In the genomic region with DNA sequence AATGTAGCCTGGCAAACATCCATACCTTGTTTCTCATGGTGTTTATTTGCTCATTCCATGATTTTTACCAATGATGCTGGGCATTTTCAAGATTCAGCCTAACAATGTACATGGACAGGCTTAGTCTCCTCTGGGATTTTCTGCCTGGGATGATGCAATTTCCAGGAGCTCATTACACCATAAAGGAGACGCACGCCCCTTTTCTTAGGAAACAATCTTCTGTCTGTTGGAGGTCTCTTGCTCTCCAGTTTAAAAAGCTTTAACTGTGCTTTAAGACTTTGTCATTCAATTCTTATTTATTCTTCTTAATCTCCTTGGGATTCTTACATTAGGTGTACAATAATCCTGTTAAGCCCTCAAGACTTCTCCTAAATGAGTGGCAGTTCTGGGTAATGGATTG, we compare ENCODE assay signal across 16 cellular contexts.
DNase-seq lines count a peak whose midpoint lies in the region; ATAC-seq, FAIRE-seq and TF ChIP-seq lines count a peak whose summit lies in the region.
"Had no signal": no experiment of that assay in that cellular context is flagged by ENCODE, and none has a peak within 500 bp of the region (broad histone marks: within the 10 kb centered on the region; RNA-seq: fewer than 3 reads in every experiment).

No MANE protein-coding gene starts in this region.

- no peak for TF ChIP-seq EP300 in A549 (IDR thresholded peaks at IDR 0.05)

- CTCF ChIA-PET in A549 (lab: Yijun Ruan, JAX) (interaction anchor here (0.6 kb wide), 1 partner anchor 18 kb away, joined by 3 read pairs; no protein-coding TSS in a partner anchor), WTC11 (lab: Charles Lee) (no interaction called here)

- peak overlapping the region; percentile 37 to 49 for H3K27ac ChIP-seq in A549

- H3K4me3 ChIP-seq in A549, result no peak overlapping the region

- DNase-seq in A549 (ENCODE audit: low read depth in 1 of 2, low spot score in 1 of 2) (peak in 1 of 2 experiments; percentile 13), H4 (ENCODE audit: low spot score) (peak; percentile 41), WTC11 (ENCODE audit: low spot score) (no peak), glutamatergic neuron (no peak), immature natural killer cell (no peak), HPDE6-E6E7 (ENCODE audit: extremely low spot score) (no peak), GF-D8 (lab: John Stamatoyannopoulos, UW) (no peak)
- DNase-seq in activated naive CD4-positive, alpha-beta T cell treated with Interleukin-2 at 50 U/mL for 16 hours, result no peak
- DNase-seq: activated CD8-positive, alpha-beta memory T cell treated with anti-CD3 and anti-CD28 coated beads, Interleukin-2, amount 10 ng/mL, durations not matched to agents 7 days and 5 days; AML-193; effector CD4-positive, alpha-beta T cell; MV-4-11; stimulated activated CD4-positive, alpha-beta T cell treated with anti-CD3 and anti-CD28 coated beads, Interleukin-2, amount 100 ng/mL, for 48 hours; stimulated activated naive CD4-positive, alpha-beta T cell had no signal

- TF ChIP-seq POLR2A in A549 (IDR thresholded peaks at IDR 0.05; ENCODE audit: low read length), result no peak

- 0 out of 3 replicates have a peak overlapping the region, but pooled peaks have one; percentile 8 for H3K4me2 ChIP-seq in A549

- ATAC-seq in A549, result no peak
- peak; percentile 61 for ATAC-seq in WTC11
- ATAC-seq: activated CD8-positive, alpha-beta memory T cell treated with anti-CD3 and anti-CD28 coated beads, Interleukin-2, amount 10 ng/mL, durations not matched to agents 7 days and 5 days had no signal

- H3K4me1 ChIP-seq in A549, result peaks cover 8% of the 10 kb centered on the region; the same call in 2 of the 3 replicates

- peaks cover 42% of the 10 kb centered on the region for H3K4me1 Mint-ChIP-seq in WTC11
- H3K4me1 Mint-ChIP-seq in glutamatergic neuron (ENCODE audit: low read depth, unreplicated experiment), result peaks cover 32% of the 10 kb centered on the region
- H3K4me1 Mint-ChIP-seq in immature natural killer cell, result peaks cover 5 to 11% of the 10 kb centered on the region in 2 donors

- H3K9me3 Mint-ChIP-seq in WTC11, result peaks cover 16% of the 10 kb centered on the region
- peaks cover 5% of the 10 kb centered on the region for H3K9me3 Mint-ChIP-seq in glutamatergic neuron (ENCODE audit: unreplicated experiment)
- no peaks in the 10 kb centered on the region for H3K9me3 Mint-ChIP-seq in immature natural killer cell

- TF ChIP-seq CTCF in A549 (IDR thresholded peaks at IDR 0.05) (no peak), WTC11 (IDR thresholded peaks at IDR 0.05) (no peak), glutamatergic neuron (IDR thresholded peaks at IDR 0.05; ENCODE audit: partially characterized antibody, unreplicated experiment) (no peak)

- FAIRE-seq in A549 (lab: Jason Lieb, UNC), result no peak
- FAIRE-seq: G401.6 had no signal

- H3K27ac Mint-ChIP-seq in WTC11 (peak overlapping the region; percentile 20; the same call in 1 of the 2 replicates), glutamatergic neuron (ENCODE audit: unreplicated experiment) (peak overlapping the region; percentile 87), immature natural killer cell (no peak overlapping the region)
- H3K27ac Mint-ChIP-seq: activated CD8-positive, alpha-beta memory T cell treated with anti-CD3 and anti-CD28 coated beads, Interleukin-2, amount 10 ng/mL, durations not matched to agents 7 days and 5 days; activated naive CD8-positive, alpha-beta T cell had no signal

- no peak for TF ChIP-seq RAD21 in A549 (conservative IDR thresholded peaks at IDR 0.05 in 1 of 2, IDR thresholded peaks at IDR 0.05 in 1 of 2)

- H3K27me3 Mint-ChIP-seq in WTC11 (ENCODE audit: low read depth) (peaks cover 6% of the 10 kb centered on the region; the same call in 1 of the 2 replicates), glutamatergic neuron (ENCODE audit: unreplicated experiment) (no peaks in the 10 kb centered on the region), immature natural killer cell (ENCODE audit: low read depth in 3 of 3) (peaks cover 0 to 3% (median 2%) of the 10 kb centered on the region in 3 donors)
- H3K27me3 Mint-ChIP-seq: activated CD8-positive, alpha-beta memory T cell treated with anti-CD3 and anti-CD28 coated beads, Interleukin-2, amount 10 ng/mL, durations not matched to agents 7 days and 5 days had no signal

- H3K4me3 Mint-ChIP-seq in WTC11 (no peak overlapping the region), glutamatergic neuron (ENCODE audit: unreplicated experiment) (peak overlapping the region; percentile 9), immature natural killer cell (no peak overlapping the region)
- H3K4me3 Mint-ChIP-seq: activated CD8-positive, alpha-beta memory T cell treated with anti-CD3 and anti-CD28 coated beads, Interleukin-2, amount 10 ng/mL, durations not matched to agents 7 days and 5 days; activated naive CD8-positive, alpha-beta T cell had no signal

- POLR2A ChIA-PET in A549 (lab: Yijun Ruan, JAX), result no interaction called here
- POLR2A ChIA-PET in WTC11 (lab: Charles Lee), result no interaction called here

- H3K36me3 Mint-ChIP-seq in WTC11 (peaks cover 17% of the 10 kb centered on the region), glutamatergic neuron (ENCODE audit: unreplicated experiment) (no peaks in the 10 kb centered on the region), immature natural killer cell (no peaks in the 10 kb centered on the region)
- H3K36me3 Mint-ChIP-seq: activated CD8-positive, alpha-beta memory T cell treated with anti-CD3 and anti-CD28 coated beads, Interleukin-2, amount 10 ng/mL, durations not matched to agents 7 days and 5 days; activated naive CD8-positive, alpha-beta T cell had no signal

- 86% methylated on average over 2 of the region's 2 CpGs for WGBS in A549 (ENCODE audit: missing lambda C conversion rate)

- H3K9me3 ChIP-seq in A549, result no peaks in the 10 kb centered on the region

TF ChIP-seq in A549, 52 proteins besides CTCF, POLR2A, EP300 and RAD21:
- TF ChIP-seq CEBPB (IDR thresholded peaks at IDR 0.05) (peak; percentile 49 to 56; a peak in 3 of 4 replicates), CBX8 (IDR thresholded peaks at IDR 0.05) (no peak)
TF ChIP-seq in A549: peak in this region for 1.

TF ChIP-seq in WTC11, 78 proteins besides CTCF, POLR2A, EP300 and RAD21:
- TF ChIP-seq, protein P1, sequence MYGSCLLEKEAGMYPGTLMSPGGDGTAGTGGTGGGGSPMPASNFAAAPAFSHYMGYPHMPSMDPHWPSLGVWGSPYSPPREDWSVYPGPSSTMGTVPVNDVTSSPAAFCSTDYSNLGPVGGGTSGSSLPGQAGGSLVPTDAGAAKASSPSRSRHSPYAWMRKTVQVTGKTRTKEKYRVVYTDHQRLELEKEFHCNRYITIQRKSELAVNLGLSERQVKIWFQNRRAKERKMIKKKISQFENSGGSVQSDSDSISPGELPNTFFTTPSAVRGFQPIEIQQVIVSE (CRISPR knock-in tag; IDR thresholded peaks at IDR 0.05; ENCODE audit: borderline replicate concordance), result no peak
- TF ChIP-seq GABPB1 (CRISPR knock-in tag; IDR thresholded peaks at IDR 0.05), result peak; percentile 76

Comparison
In these comparisons a context has a peak if more than half of its experiments do, and no peak if none do; other contexts are left out.
1. H3K27ac Mint-ChIP-seq: peak in WTC11 (single experiment) and glutamatergic neuron (single experiment); none in immature natural killer cell (0 of 6).